ENCODE assay signal across 8 cellular contexts in genomic region chr19:54448774-54449700, GRCh38. TPM values are rescaled to one million over a fixed set of nuclear protein-coding genes. Genes with fewer than 3 reads are reported as not detected.
DNase-seq lines count a peak whose midpoint lies in the region; ATAC-seq and TF ChIP-seq lines count a peak whose summit lies in the region.

Gene LENG8 (plus strand): TSS chr19:54449199. CDS start chr19:54451345, 2,146 bp downstream.

- H3K9me3 ChIP-seq in esophagus (ENCODE audit: control insufficient read depth in 2 of 2, insufficient read depth in 1 of 2, low read depth in 1 of 2, low read length in 1 of 2) (no peaks in the 10 kb centered on the region), muscle layer of duodenum (ENCODE audit: control insufficient read depth in 1 of 2, low read length in 2 of 2) (no peaks in the 10 kb centered on the region)

- no peaks in the 10 kb centered on the region for H3K9me3 Mint-ChIP-seq in activated T-cell treated with anti-CD3 and anti-CD28 coated beads, Interleukin-2, amount 50 U/mL, for 24 hours

- H3K4me1 ChIP-seq in esophagus (ENCODE audit: control insufficient read depth in 2 of 2, insufficient read depth in 2 of 2, low read length in 1 of 2) (peaks cover 5 to 16% of the 10 kb centered on the region in 2 donors), muscle layer of duodenum (ENCODE audit: control insufficient read depth in 1 of 2, insufficient read depth in 2 of 2, low read length in 2 of 2) (peaks cover 13 to 38% of the 10 kb centered on the region in 2 donors)

- 0 to 1% methylated on average over 83 to 96 of the region's 96 CpGs for WGBS in esophagus, 2 donors

- H3K27me3 ChIP-seq in esophagus (ENCODE audit: control insufficient read depth in 1 of 2, insufficient read depth in 2 of 2, low read length in 2 of 2) (no peaks in the 10 kb centered on the region), muscle layer of duodenum (ENCODE audit: low read depth, low read length) (no peaks in the 10 kb centered on the region)

- in situ Hi-C loops in KBM-7 (cut with MboI; ENCODE audit: low pct_unique_long_range_greater_than_20kb, low sequenced_read_pairs), result no loop called here

- H3K4me3 ChIP-seq in esophagus (ENCODE audit: low read depth in 1 of 2, low read length in 2 of 2), result peak within 1 kb of the TSS; percentile 74 to 93
- H3K4me3 ChIP-seq in muscle layer of duodenum (ENCODE audit: low read depth in 1 of 2, low read length in 2 of 2), result peak within 1 kb of the TSS; percentile 78 to 92

- peak within 1 kb of the TSS; percentile 98 for H3K27ac Mint-ChIP-seq in activated T-cell treated with anti-CD3 and anti-CD28 coated beads, Interleukin-2, amount 50 U/mL, for 24 hours

- H3K4me3 Mint-ChIP-seq in activated T-cell treated with anti-CD3 and anti-CD28 coated beads, Interleukin-2, amount 50 U/mL, for 24 hours, result peak within 1 kb of the TSS; percentile 98

- peaks cover 83% of the 10 kb centered on the region for H3K36me3 Mint-ChIP-seq in activated T-cell treated with anti-CD3 and anti-CD28 coated beads, Interleukin-2, amount 50 U/mL, for 24 hours (ENCODE audit: low read depth)

- peak; percentile 91 for DNase-seq in DMS153 treated with DMSO at 0.1 percent for 48 hours (lab: John Stamatoyannopoulos, UW; ENCODE audit: unreplicated experiment)
- peak; percentile 99 for DNase-seq in KBM-7
- peak; percentile 99 for DNase-seq in activated T-cell treated with anti-CD3 and anti-CD28 coated beads, Interleukin-2, amount 50 U/mL, for 24 hours
- DNase-seq in stimulated activated CD8-positive, alpha-beta memory T cell treated with anti-CD3 and anti-CD28 coated beads, Interleukin-7, amount 100 ng/mL, for 4 hours (ENCODE audit: low read depth in 2 of 2), result peak; percentile 95 to 97

- peaks cover 48% of the 10 kb centered on the region for H3K4me1 Mint-ChIP-seq in activated T-cell treated with anti-CD3 and anti-CD28 coated beads, Interleukin-2, amount 50 U/mL, for 24 hours (ENCODE audit: low read depth)

- peak; percentile 75 for ATAC-seq in GM21717 (IDR thresholded peaks at IDR 0.05; ENCODE audit: unreplicated experiment)

- peak within 1 kb of the TSS; percentile 98 to 99 for H3K27ac ChIP-seq in esophagus (ENCODE audit: low read depth in 2 of 2, low read length in 1 of 2)
- H3K27ac ChIP-seq in muscle layer of duodenum (ENCODE audit: low read length), result peak within 1 kb of the TSS; percentile 96

- no peaks in the 10 kb centered on the region for H3K27me3 Mint-ChIP-seq in activated T-cell treated with anti-CD3 and anti-CD28 coated beads, Interleukin-2, amount 50 U/mL, for 24 hours

- peaks cover 11 to 30% of the 10 kb centered on the region in 2 donors for H3K36me3 ChIP-seq in esophagus (ENCODE audit: control insufficient read depth in 2 of 2, insufficient read depth in 2 of 2, low read length in 1 of 2)
- peaks cover 34 to 50% of the 10 kb centered on the region in 2 donors for H3K36me3 ChIP-seq in muscle layer of duodenum (ENCODE audit: control insufficient read depth in 1 of 2, insufficient read depth in 2 of 2, low read length in 2 of 2)

TF ChIP-seq in PFSK-1, 5 proteins besides CTCF, POLR2A, EP300 and RAD21:
- TF ChIP-seq FOXP2 (optimal IDR thresholded peaks at IDR 0.05; ENCODE audit: borderline replicate concordance, extremely low read depth, extremely low read length, insufficient read depth), result peak; percentile 94
- peak in 1 of 2 experiments; percentile 43; a peak in 1 of 4 replicates for TF ChIP-seq REST (IDR thresholded peaks at IDR 0.05; ENCODE audit: insufficient read depth in 1 of 2, low read depth in 2 of 2, low read length in 2 of 2)
- 0 out of 2 replicates have a peak, but pooled peaks have one; percentile 5 for TF ChIP-seq SIN3A (IDR thresholded peaks at IDR 0.05; ENCODE audit: borderline replicate concordance, insufficient read depth, low read length)
- TF ChIP-seq POLR2AphosphoS5 (IDR thresholded peaks at IDR 0.05; ENCODE audit: low read depth, low read length), result peak; percentile 96
- peak; percentile 83; the same call in 1 of the 2 replicates for TF ChIP-seq TAF1 (IDR thresholded peaks at IDR 0.05; ENCODE audit: borderline replicate concordance, insufficient read depth, low read length)

RNA-seq across cellular contexts. Expression of gene LENG8, which starts in this region (rescaled TPM):
- 163 TPM for polyA plus RNA-seq in PFSK-1 (2012; ENCODE audit: insufficient read length, low read depth)
- polyA plus RNA-seq in esophagus, result 100 to 1,000 TPM in 1 of 2 donors, 10 to 100 TPM in 1; 55.3 to 137 TPM

Comparison
In these comparisons a context has a peak if more than half of its experiments do, and no peak if none do; other contexts are left out.
1. Peak in every context shown above with its lines: DNase-seq, ATAC-seq, H3K4me3 ChIP-seq and H3K27ac ChIP-seq.